Comparison of ENCODE assay signal across 18 cellular contexts in genomic region chr2:40220177-40220925, GRCh38.
DNase-seq lines count a peak whose midpoint lies in the region; ATAC-seq and TF ChIP-seq lines count a peak whose summit lies in the region.
"Had no signal": no experiment of that assay in that cellular context is flagged by ENCODE, and none has a peak within 500 bp of the region (broad histone marks: within the 10 kb centered on the region; RNA-seq: fewer than 3 reads in every experiment).

No MANE protein-coding gene starts in this region.

- 13 to 36% methylated on average over 2 to 4 of the region's 4 CpGs for WGBS in gastroesophageal sphincter (ENCODE audit: low coverage in 1 of 2), 2 donors
- no CpG with 5 or more reads among the region's 4 CpGs for WGBS in trophoblast cell (ENCODE audit: extremely low coverage, insufficient coverage, insufficient read length)

- no peaks in the 10 kb centered on the region for H3K79me1 ChIP-seq in trophoblast cell (ENCODE audit: low read length)

- no peak overlapping the region for H3K4me2 ChIP-seq in trophoblast cell (ENCODE audit: low read length)

- no peak overlapping the region for H2BK5ac ChIP-seq in trophoblast cell (ENCODE audit: low read depth, low read length, poor library complexity)

- peaks cover 0 to 40% (median 13%) of the 10 kb centered on the region in 3 donors for H3K4me1 ChIP-seq in gastroesophageal sphincter
- H3K4me1 ChIP-seq in trophoblast cell (ENCODE audit: control insufficient read depth in 1 of 2, insufficient read depth in 2 of 2, low read length in 2 of 2) = peaks cover 0 to 3% of the 10 kb centered on the region in 2 experiments

- H3K27ac ChIP-seq in gastroesophageal sphincter = peak overlapping the region; percentile 54 to 75 (median 62)
- no peak overlapping the region for H3K27ac ChIP-seq in trophoblast cell (ENCODE audit: low read depth, low read length)
- H3K27ac ChIP-seq: BLaER1 treated with 17β-estradiol and CSF1 and Interleukin-3, amounts not matched to agents 10 nM and 100 nM; dorsolateral prefrontal cortex had no signal

- POLR2A ChIA-PET in activated CD4-positive, alpha-beta T cell treated with anti-CD3 and anti-CD28 coated beads, Interleukin-2, amount 10 ng/mL, durations not matched to agents 7 days and 5 days (lab: Charles Lee) = no interaction called here

- H3K27me3 ChIP-seq in gastroesophageal sphincter (no peaks in the 10 kb centered on the region), trophoblast cell (ENCODE audit: insufficient read depth, low read length) (no peaks in the 10 kb centered on the region)
- H3K27me3 ChIP-seq: BLaER1 treated with 17β-estradiol and CSF1 and Interleukin-3, amounts not matched to agents 10 nM and 100 nM; dorsolateral prefrontal cortex had no signal

- no peak overlapping the region for H4K91ac ChIP-seq in trophoblast cell (ENCODE audit: low read depth, low read length)

- TF ChIP-seq EP300 in gastroesophageal sphincter (IDR thresholded peaks at IDR 0.05) = no peak

- no peak overlapping the region for H3K14ac ChIP-seq in trophoblast cell (ENCODE audit: low read length)

- H3K27ac Mint-ChIP-seq in activated CD4-positive, alpha-beta T cell treated with anti-CD3 and anti-CD28 coated beads, Interleukin-2, amount 10 ng/mL, durations not matched to agents 7 days and 5 days = no peak overlapping the region
- H3K27ac Mint-ChIP-seq: H9, naive B cell had no signal

- H3K36me3 Mint-ChIP-seq in activated CD4-positive, alpha-beta T cell treated with anti-CD3 and anti-CD28 coated beads, Interleukin-2, amount 10 ng/mL, durations not matched to agents 7 days and 5 days (ENCODE audit: low read depth) = no peaks in the 10 kb centered on the region
- H3K36me3 Mint-ChIP-seq: naive B cell had no signal

- H3K4me3 ChIP-seq in gastroesophageal sphincter (no peak overlapping the region), trophoblast cell (ENCODE audit: low read depth, low read length) (no peak overlapping the region)
- H3K4me3 ChIP-seq: BLaER1 treated with 17β-estradiol and CSF1 and Interleukin-3, amounts not matched to agents 10 nM and 100 nM; dorsolateral prefrontal cortex had no signal

- H3K79me2 ChIP-seq in trophoblast cell (ENCODE audit: control insufficient read depth, insufficient read depth, low read length, poor library complexity) = no peaks in the 10 kb centered on the region

- TF ChIP-seq CTCF in gastroesophageal sphincter (IDR thresholded peaks at IDR 0.05) = no peak

- H3K4me1 Mint-ChIP-seq in activated CD4-positive, alpha-beta T cell treated with anti-CD3 and anti-CD28 coated beads, Interleukin-2, amount 10 ng/mL, durations not matched to agents 7 days and 5 days = no peaks in the 10 kb centered on the region
- H3K4me1 Mint-ChIP-seq: naive B cell had no signal

- peak; percentile 93 for ATAC-seq in gastroesophageal sphincter
- ATAC-seq in GM18498 (IDR thresholded peaks at IDR 0.05; ENCODE audit: unreplicated experiment) = no peak
- ATAC-seq in HG03439 (IDR thresholded peaks at IDR 0.05; ENCODE audit: unreplicated experiment) = no peak

- peaks cover 11% of the 10 kb centered on the region for H3K9me3 Mint-ChIP-seq in activated CD4-positive, alpha-beta T cell treated with anti-CD3 and anti-CD28 coated beads, Interleukin-2, amount 10 ng/mL, durations not matched to agents 7 days and 5 days

- peak; percentile 29 for DNase-seq in GM03348 (ENCODE audit: low spot score)
- peak; percentile 66 for DNase-seq in RPMI8226
- no peak for DNase-seq in trophoblast cell
- no peak for DNase-seq in activated CD4-positive, alpha-beta T cell treated with anti-CD3 and anti-CD28 coated beads, Interleukin-2, amount 10 ng/mL, durations not matched to agents 7 days and 5 days
- no peak for DNase-seq in activated effector memory CD4-positive, alpha-beta T cell treated with anti-CD3 and anti-CD28 coated beads, Interleukin-2, amount 50 U/mL, for 16 hours
- DNase-seq: activated CD4-positive, alpha-beta T cell treated with anti-CD3 and anti-CD28 coated beads for 48 hours; activated naive CD4-positive, alpha-beta T cell; dorsolateral prefrontal cortex; H9; Karpas-422; naive B cell; NCI-H510A; stimulated activated CD4-positive, alpha-beta T cell treated with anti-CD3 and anti-CD28 coated beads, Interleukin-1b, Interleukin-23, amount 100 ng/mL, for 48 hours; stimulated activated naive CD4-positive, alpha-beta T cell treated with Interleukin-2 at 50 U/mL for 16 hours had no signal

- no peak overlapping the region for H2AFZ ChIP-seq in trophoblast cell (ENCODE audit: insufficient read depth, low read length, poor library complexity)

- peak overlapping the region; percentile 19 for H3K9ac ChIP-seq in trophoblast cell (ENCODE audit: low read length)
- H3K9ac ChIP-seq: BLaER1 treated with 17β-estradiol and CSF1 and Interleukin-3, amounts not matched to agents 10 nM and 100 nM had no signal

- no peaks in the 10 kb centered on the region for H3K9me3 ChIP-seq in gastroesophageal sphincter
- no peaks in the 10 kb centered on the region for H3K9me3 ChIP-seq in trophoblast cell (ENCODE audit: insufficient read depth, low read depth, low read length)

- no peak overlapping the region for H3K4me3 Mint-ChIP-seq in activated CD4-positive, alpha-beta T cell treated with anti-CD3 and anti-CD28 coated beads, Interleukin-2, amount 10 ng/mL, durations not matched to agents 7 days and 5 days
- H3K4me3 Mint-ChIP-seq: H9, naive B cell had no signal

- no peak overlapping the region for H4K12ac ChIP-seq in trophoblast cell (ENCODE audit: low read depth, low read length)

- no peak overlapping the region for H2BK120ac ChIP-seq in trophoblast cell (ENCODE audit: insufficient read depth, low read length, poor library complexity)

- no peak overlapping the region for H2AK5ac ChIP-seq in trophoblast cell (ENCODE audit: low read length)

- TF ChIP-seq POLR2A in gastroesophageal sphincter (IDR thresholded peaks at IDR 0.05) = no peak

- CTCF ChIA-PET in activated CD4-positive, alpha-beta T cell treated with anti-CD3 and anti-CD28 coated beads, Interleukin-2, amount 10 ng/mL, durations not matched to agents 7 days and 5 days (lab: Charles Lee) = interaction anchor here (0.8 to 1.5 kb wide), 2 partner anchors 21 to 39 kb away, joined by 3 read pairs; no protein-coding TSS in a partner anchor

- no peak overlapping the region for H4K8ac ChIP-seq in trophoblast cell (ENCODE audit: low read depth, low read length)

- H3K23ac ChIP-seq in trophoblast cell (ENCODE audit: low read length) = no peak overlapping the region

- no peak overlapping the region for H3K4ac ChIP-seq in trophoblast cell (ENCODE audit: low read depth, low read length)

- no peaks in the 10 kb centered on the region for H3K27me3 Mint-ChIP-seq in activated CD4-positive, alpha-beta T cell treated with anti-CD3 and anti-CD28 coated beads, Interleukin-2, amount 10 ng/mL, durations not matched to agents 7 days and 5 days
- H3K27me3 Mint-ChIP-seq: naive B cell had no signal

- H2BK12ac ChIP-seq in trophoblast cell (ENCODE audit: low read length) = no peak overlapping the region

- H3K18ac ChIP-seq in trophoblast cell (ENCODE audit: low read length) = no peak overlapping the region

- H3K36me3 ChIP-seq in gastroesophageal sphincter (no peaks in the 10 kb centered on the region), trophoblast cell (ENCODE audit: control insufficient read depth in 1 of 2, insufficient read depth in 2 of 2, low read length in 2 of 2) (no peaks in the 10 kb centered on the region)

Comparison
In these comparisons a context has a peak if more than half of its experiments do, and no peak if none do; other contexts are left out.
1. DNase-seq: peak in GM03348 (single experiment) and RPMI8226 (single experiment); none in trophoblast cell (0 of 2), activated CD4-positive, alpha-beta T cell treated with anti-CD3 and anti-CD28 coated beads, Interleukin-2, amount 10 ng/mL, durations not matched to agents 7 days and 5 days (single experiment) and activated effector memory CD4-positive, alpha-beta T cell treated with anti-CD3 and anti-CD28 coated beads, Interleukin-2, amount 50 U/mL, for 16 hours (single experiment).